Comparison of ENCODE assay signal across 25 cellular contexts in genomic region chr9:122348791-122349190, GRCh38. TPM values are rescaled to one million over a fixed set of nuclear protein-coding genes. Genes with fewer than 3 reads are reported as not detected.
DNase-seq lines count a peak whose midpoint lies in the region; ATAC-seq and TF ChIP-seq lines count a peak whose summit lies in the region.
"Had no signal": no experiment of that assay in that cellular context is flagged by ENCODE, and none has a peak within 500 bp of the region (broad histone marks: within the 10 kb centered on the region; RNA-seq: fewer than 3 reads in every experiment).

No MANE protein-coding gene starts in this region.

- H3K4me3 Mint-ChIP-seq in T-helper 1 cell treated with Interleukin-12 subunit alpha and Interleukin-12 subunit beta and Interleukin-4 antibody, amounts not matched to agents 30 μg/mL and 1 μg/mL, for 36 hours, result peak overlapping the region; percentile 21
- H3K4me3 Mint-ChIP-seq in stimulated activated naive CD8-positive, alpha-beta T cell treated with anti-CD3 and anti-CD28 coated beads, Interleukin-15, Interleukin-2, amounts not matched to agents 100 ng/mL and 50 ng/mL, for 24 hours, result peak overlapping the region; percentile 11
- peak overlapping the region in 1 of 2 donors; percentile 56 for H3K4me3 Mint-ChIP-seq in stimulated activated naive CD8-positive, alpha-beta T cell treated with anti-CD3 and anti-CD28 coated beads, Interleukin-15, amount 100 ng/mL, for 72 hours
- peak overlapping the region in 9 of 10 donors; percentile 5 to 89 (median 63) for H3K4me3 Mint-ChIP-seq in naive thymus-derived CD8-positive, alpha-beta T cell
- peak overlapping the region; percentile 21 for H3K4me3 Mint-ChIP-seq in type B pancreatic cell
- H3K4me3 Mint-ChIP-seq: T-helper 2 cell treated with Interferon-gamma antibody and Interleukin-4, amounts not matched to agents 5 μg/mL and 100 μg/mL, for 36 hours had no signal

- no peak for TF ChIP-seq CTCF in type B pancreatic cell (conservative IDR thresholded peaks at IDR 0.05)

- H3K27ac Mint-ChIP-seq in T-helper 1 cell treated with Interleukin-12 subunit alpha and Interleukin-12 subunit beta and Interleukin-4 antibody, amounts not matched to agents 30 μg/mL and 1 μg/mL, for 36 hours, result no peak overlapping the region
- H3K27ac Mint-ChIP-seq in stimulated activated naive CD8-positive, alpha-beta T cell treated with anti-CD3 and anti-CD28 coated beads, Interleukin-15, Interleukin-2, amounts not matched to agents 100 ng/mL and 50 ng/mL, for 24 hours, result no peak overlapping the region
- no peak overlapping the region for H3K27ac Mint-ChIP-seq in stimulated activated naive CD8-positive, alpha-beta T cell treated with anti-CD3 and anti-CD28 coated beads, Interleukin-15, amount 100 ng/mL, for 72 hours
- peak overlapping the region; percentile 1 to 91 (median 74) for H3K27ac Mint-ChIP-seq in naive thymus-derived CD8-positive, alpha-beta T cell
- H3K27ac Mint-ChIP-seq in type B pancreatic cell, result no peak overlapping the region
- H3K27ac Mint-ChIP-seq: CD4-positive, CD25-positive, alpha-beta regulatory T cell; T-helper 2 cell treated with Interferon-gamma antibody and Interleukin-4, amounts not matched to agents 5 μg/mL and 100 μg/mL, for 36 hours had no signal

- DNase-seq in T-helper 1 cell, result no peak
- no peak for DNase-seq in stimulated activated naive CD8-positive, alpha-beta T cell treated with anti-CD3 and anti-CD28 coated beads, Interleukin-15, amount 100 ng/mL, for 72 hours
- no peak for DNase-seq in naive thymus-derived CD8-positive, alpha-beta T cell
- no peak for DNase-seq in type B pancreatic cell (ENCODE audit: extremely low spot score, unreplicated experiment)
- no peak for DNase-seq in NOMO-1 treated with DMSO at 0.1 percent for 48 hours (lab: John Stamatoyannopoulos, UW; ENCODE audit: unreplicated experiment)
- DNase-seq: activated CD4-positive, alpha-beta T cell treated with anti-CD3 and anti-CD28 coated beads for 1 hour; activated CD8-positive, alpha-beta memory T cell treated with anti-CD3 and anti-CD28 coated beads for 24 hours; activated effector memory CD4-positive, alpha-beta T cell treated with anti-CD3 and anti-CD28 coated beads, Interleukin-2, amount 50 U/mL, for 16 hours; brain microvascular endothelial cell; CD4-positive, CD25-positive, alpha-beta regulatory T cell; DMS 273 treated with DMSO at 0.1 percent for 48 hours; dorsolateral prefrontal cortex; gastrocnemius medialis; hippocampal formation; left cardiac atrium; NCI-H146; NCI-H226; NCI-H69; Right ventricle myocardium superior; stimulated activated naive CD4-positive, alpha-beta T cell had no signal

- POLR2A ChIA-PET in naive thymus-derived CD8-positive, alpha-beta T cell (lab: Charles Lee), result interaction anchor here (1.2 to 3.1 kb wide), 3 partner anchors 43 to 250 kb away, joined by 3 to 22 read pairs (median 6); no protein-coding TSS in a partner anchor

- no peaks in the 10 kb centered on the region for H3K36me3 Mint-ChIP-seq in T-helper 1 cell treated with Interleukin-12 subunit alpha and Interleukin-12 subunit beta and Interleukin-4 antibody, amounts not matched to agents 30 μg/mL and 1 μg/mL, for 36 hours (ENCODE audit: low read depth)
- no peaks in the 10 kb centered on the region for H3K36me3 Mint-ChIP-seq in stimulated activated naive CD8-positive, alpha-beta T cell treated with anti-CD3 and anti-CD28 coated beads, Interleukin-15, Interleukin-2, amounts not matched to agents 100 ng/mL and 50 ng/mL, for 24 hours (ENCODE audit: low read depth)
- H3K36me3 Mint-ChIP-seq in naive thymus-derived CD8-positive, alpha-beta T cell, result peaks cover 0 to 2% (median 0%) of the 10 kb centered on the region in 3 donors
- no peaks in the 10 kb centered on the region for H3K36me3 Mint-ChIP-seq in type B pancreatic cell
- H3K36me3 Mint-ChIP-seq: CD4-positive, CD25-positive, alpha-beta regulatory T cell had no signal

- H3K27me3 Mint-ChIP-seq in T-helper 1 cell treated with Interleukin-12 subunit alpha and Interleukin-12 subunit beta and Interleukin-4 antibody, amounts not matched to agents 30 μg/mL and 1 μg/mL, for 36 hours (ENCODE audit: low read depth), result peaks cover 29% of the 10 kb centered on the region
- peaks cover 33% of the 10 kb centered on the region for H3K27me3 Mint-ChIP-seq in stimulated activated naive CD8-positive, alpha-beta T cell treated with anti-CD3 and anti-CD28 coated beads, Interleukin-15, Interleukin-2, amounts not matched to agents 100 ng/mL and 50 ng/mL, for 24 hours
- peaks cover 8% of the 10 kb centered on the region for H3K27me3 Mint-ChIP-seq in stimulated activated naive CD8-positive, alpha-beta T cell treated with anti-CD3 and anti-CD28 coated beads, Interleukin-15, amount 100 ng/mL, for 72 hours
- H3K27me3 Mint-ChIP-seq in naive thymus-derived CD8-positive, alpha-beta T cell, result peaks cover 0 to 19% (median 10%) of the 10 kb centered on the region in 5 donors
- peaks cover 49% of the 10 kb centered on the region for H3K27me3 Mint-ChIP-seq in type B pancreatic cell

- H3K4me1 Mint-ChIP-seq in T-helper 1 cell treated with Interleukin-12 subunit alpha and Interleukin-12 subunit beta and Interleukin-4 antibody, amounts not matched to agents 30 μg/mL and 1 μg/mL, for 36 hours (ENCODE audit: low read depth), result peaks cover 14% of the 10 kb centered on the region
- peaks cover 22% of the 10 kb centered on the region for H3K4me1 Mint-ChIP-seq in stimulated activated naive CD8-positive, alpha-beta T cell treated with anti-CD3 and anti-CD28 coated beads, Interleukin-15, Interleukin-2, amounts not matched to agents 100 ng/mL and 50 ng/mL, for 24 hours (ENCODE audit: low read depth)
- peaks cover 31% of the 10 kb centered on the region for H3K4me1 Mint-ChIP-seq in stimulated activated naive CD8-positive, alpha-beta T cell treated with anti-CD3 and anti-CD28 coated beads, Interleukin-15, amount 100 ng/mL, for 72 hours
- H3K4me1 Mint-ChIP-seq in naive thymus-derived CD8-positive, alpha-beta T cell, result peaks cover 19 to 31% (median 30%) of the 10 kb centered on the region in 4 donors
- H3K4me1 Mint-ChIP-seq in type B pancreatic cell (ENCODE audit: unreplicated experiment), result peaks cover 15% of the 10 kb centered on the region

- no peak for ATAC-seq in stimulated activated naive CD8-positive, alpha-beta T cell treated with anti-CD3 and anti-CD28 coated beads, Interleukin-15, amount 100 ng/mL, for 72 hours
- ATAC-seq in naive thymus-derived CD8-positive, alpha-beta T cell, result no peak
- ATAC-seq in HG02678 (IDR thresholded peaks at IDR 0.05; ENCODE audit: unreplicated experiment), result no peak
- ATAC-seq: gastrocnemius medialis, left cardiac atrium, SK-N-SH treated with all-trans-retinoic acid at 6 μM for 48 hours had no signal

- no peaks in the 10 kb centered on the region for H3K9me3 Mint-ChIP-seq in T-helper 1 cell treated with Interleukin-12 subunit alpha and Interleukin-12 subunit beta and Interleukin-4 antibody, amounts not matched to agents 30 μg/mL and 1 μg/mL, for 36 hours
- peaks cover 4% of the 10 kb centered on the region for H3K9me3 Mint-ChIP-seq in stimulated activated naive CD8-positive, alpha-beta T cell treated with anti-CD3 and anti-CD28 coated beads, Interleukin-15, Interleukin-2, amounts not matched to agents 100 ng/mL and 50 ng/mL, for 24 hours
- no peaks in the 10 kb centered on the region for H3K9me3 Mint-ChIP-seq in stimulated activated naive CD8-positive, alpha-beta T cell treated with anti-CD3 and anti-CD28 coated beads, Interleukin-15, amount 100 ng/mL, for 72 hours
- H3K9me3 Mint-ChIP-seq in naive thymus-derived CD8-positive, alpha-beta T cell, result peaks cover 0 to 6% (median 2%) of the 10 kb centered on the region in 9 donors
- no peaks in the 10 kb centered on the region for H3K9me3 Mint-ChIP-seq in type B pancreatic cell
- H3K9me3 Mint-ChIP-seq: T-helper 2 cell treated with Interferon-gamma antibody and Interleukin-4, amounts not matched to agents 5 μg/mL and 100 μg/mL, for 36 hours had no signal

RNA-seq across cellular contexts. Expression of gene PTGS1, which starts 22.0 kb away (rescaled TPM):
- total RNA-seq in naive thymus-derived CD8-positive, alpha-beta T cell, result 1 to 10 TPM in 1 of 2 experiments, under 1 TPM in 1; 0.60 to 1.0 TPM
- under 1 TPM in 1 of 3 donors, not detected in 2; 0.22 TPM for polyA plus RNA-seq in naive thymus-derived CD8-positive, alpha-beta T cell
- 1.1 and 1.7 TPM in 2 replicates for total RNA-seq in type B pancreatic cell (ENCODE audit: low replicate concordance)

Comparison
In these comparisons a context has a peak if more than half of its experiments do, and no peak if none do; other contexts are left out.
1. H3K27ac Mint-ChIP-seq: peak in naive thymus-derived CD8-positive, alpha-beta T cell (10 of 10); none in T-helper 1 cell treated with Interleukin-12 subunit alpha and Interleukin-12 subunit beta and Interleukin-4 antibody, amounts not matched to agents 30 μg/mL and 1 μg/mL, for 36 hours (single experiment), stimulated activated naive CD8-positive, alpha-beta T cell treated with anti-CD3 and anti-CD28 coated beads, Interleukin-15, Interleukin-2, amounts not matched to agents 100 ng/mL and 50 ng/mL, for 24 hours (single experiment), stimulated activated naive CD8-positive, alpha-beta T cell treated with anti-CD3 and anti-CD28 coated beads, Interleukin-15, amount 100 ng/mL, for 72 hours (0 of 2) and type B pancreatic cell (single experiment).